1 cellular context compared by ENCODE assay signal in the genomic region with DNA sequence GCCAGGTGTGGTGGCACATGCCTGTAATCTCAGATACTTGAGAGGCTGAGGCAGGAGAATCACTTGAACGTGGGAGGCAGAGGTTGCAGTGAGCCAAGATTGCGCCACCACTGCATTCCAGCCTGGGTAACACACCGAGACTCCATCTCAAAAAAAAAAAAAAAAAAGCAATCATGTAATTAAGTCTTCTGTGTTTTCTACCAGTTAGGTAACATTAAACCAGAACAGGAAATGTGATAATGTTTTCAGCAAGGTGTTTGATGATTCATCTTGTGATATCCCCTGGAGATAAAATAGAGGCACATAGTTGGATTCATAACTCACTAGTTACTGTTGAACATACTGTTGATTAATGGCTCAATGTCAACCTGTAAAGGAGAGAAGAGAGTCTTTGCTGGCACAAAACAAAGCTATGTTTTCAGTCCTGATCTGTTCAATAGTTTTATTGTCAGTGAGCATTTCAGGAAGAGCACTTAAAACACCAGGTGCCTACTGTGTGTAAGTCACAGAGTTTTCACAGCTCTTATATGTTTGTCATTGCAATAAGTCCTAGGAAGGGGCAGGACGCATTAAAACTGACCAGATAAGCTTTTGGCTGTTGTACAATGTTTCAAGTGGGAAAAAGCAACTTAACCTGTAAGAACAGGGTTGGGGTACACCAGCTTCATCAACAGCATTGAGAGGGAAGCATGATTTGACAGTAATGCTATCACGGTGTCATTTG.
A peak's percentile ranks its signal among the peaks of the same experiment; 100 is the strongest.
TF ChIP-seq lines count a peak whose summit lies in the region.

No MANE protein-coding gene starts in this region.

TF ChIP-seq in IMR-90, 13 proteins besides CTCF, POLR2A, EP300 and RAD21:
- TF ChIP-seq RCOR1 (IDR thresholded peaks at IDR 0.05; ENCODE audit: insufficient replicate concordance, low read length) (no peak), CEBPB (IDR thresholded peaks at IDR 0.05; ENCODE audit: low read depth, low read length) (peak; percentile 66)
